ENCODE assay signal across 26 cellular contexts in the genomic region with DNA sequence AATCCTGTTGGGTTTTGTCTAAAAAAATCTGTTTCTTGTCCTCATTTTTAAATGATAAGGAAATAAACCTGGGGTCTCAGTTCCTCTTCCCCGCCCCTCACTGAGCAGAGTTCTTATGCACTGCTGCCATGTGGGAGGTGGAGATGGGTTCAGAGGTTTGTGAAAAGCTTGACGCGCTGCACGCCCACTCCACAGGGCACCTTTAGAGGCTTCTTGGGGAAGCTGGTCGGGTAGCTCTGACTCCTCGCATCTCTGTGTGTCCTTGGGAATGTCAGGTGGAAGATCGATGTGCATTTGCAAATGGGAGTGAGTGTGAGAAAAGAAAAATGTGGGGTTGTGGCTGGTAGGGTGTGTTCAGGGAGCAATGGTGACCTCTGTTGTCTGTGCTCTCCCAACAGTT. TPM values are rescaled to one million over a fixed set of nuclear protein-coding genes. Genes with fewer than 3 reads are reported as not detected.
DNase-seq lines count a peak whose midpoint lies in the region; ATAC-seq and FAIRE-seq lines count a peak whose summit lies in the region.
"Had no signal": no experiment of that assay in that cellular context is flagged by ENCODE, and none has a peak within 500 bp of the region (broad histone marks: within the 10 kb centered on the region; RNA-seq: fewer than 3 reads in every experiment).

No MANE protein-coding gene starts in this region.

- H3K9me3 ChIP-seq in T-helper 17 cell (ENCODE audit: control insufficient read depth, low read length, poor library complexity, severe bottlenecking), result no peaks in the 10 kb centered on the region
- H3K9me3 ChIP-seq: body of pancreas, Peyer's patch, prostate gland, sigmoid colon, transverse colon had no signal

- ATAC-seq in T-helper 17 cell, result no peak
- no peak for ATAC-seq in stimulated activated effector memory CD8-positive, alpha-beta T cell treated with anti-CD3 and anti-CD28 coated beads, Interleukin-12 subunit alpha, Interleukin-12 subunit beta, amount 100 ng/mL, for 72 hours

- no peak for DNase-seq in activated naive CD8-positive, alpha-beta T cell treated with anti-CD3 and anti-CD28 coated beads for 36 hours
- DNase-seq in T-helper 17 cell (no peak), mesenteric fat pad (ENCODE audit: low spot score) (peak; percentile 64), NCI-H1436 (lab: John Stamatoyannopoulos, UW) (no peak), frontal cortex (ENCODE audit: low spot score in 2 of 2) (no peak), NCI-H128 (lab: John Stamatoyannopoulos, UW; ENCODE audit: unreplicated experiment) (no peak)
- no peak for DNase-seq in stimulated activated effector memory CD8-positive, alpha-beta T cell treated with anti-CD3 and anti-CD28 coated beads, Interleukin-12 subunit alpha, Interleukin-12 subunit beta, amount 100 ng/mL, for 72 hours (ENCODE audit: low spot score in 2 of 2)
- DNase-seq: activated gamma-delta T cell; AML-193; dorsolateral prefrontal cortex; GDM1; left colon; NCI-H1048; NCI-H187; NCI-H446 treated with DMSO at 0.1 percent for 48 hours; NCI-H774; nucleus accumbens; Peyer's patch; SHP77; sigmoid colon; stimulated activated CD4-positive, alpha-beta T cell treated with anti-CD3 and anti-CD28 coated beads, Interleukin-4, amount 100 ng/mL, for 1 hour; T1000; transverse colon had no signal

- peaks cover 6% of the 10 kb centered on the region for H3K36me3 Mint-ChIP-seq in activated naive CD8-positive, alpha-beta T cell
- H3K36me3 Mint-ChIP-seq in activated naive CD8-positive, alpha-beta T cell treated with anti-CD3 and anti-CD28 coated beads for 36 hours, result peaks cover 6% of the 10 kb centered on the region
- peaks cover 6% of the 10 kb centered on the region for H3K36me3 Mint-ChIP-seq in T-helper 17 cell (ENCODE audit: low read depth)
- H3K36me3 Mint-ChIP-seq in stimulated activated effector memory CD8-positive, alpha-beta T cell treated with anti-CD3 and anti-CD28 coated beads, Interleukin-12 subunit alpha, Interleukin-12 subunit beta, amount 100 ng/mL, for 72 hours, result peaks cover 8% of the 10 kb centered on the region

- H3K4me1 Mint-ChIP-seq in activated naive CD8-positive, alpha-beta T cell (ENCODE audit: low read depth), result peaks cover 22% of the 10 kb centered on the region
- peaks cover 11% of the 10 kb centered on the region for H3K4me1 Mint-ChIP-seq in activated naive CD8-positive, alpha-beta T cell treated with anti-CD3 and anti-CD28 coated beads for 36 hours
- H3K4me1 Mint-ChIP-seq in T-helper 17 cell, result peaks cover 14% of the 10 kb centered on the region
- H3K4me1 Mint-ChIP-seq in stimulated activated effector memory CD8-positive, alpha-beta T cell treated with anti-CD3 and anti-CD28 coated beads, Interleukin-12 subunit alpha, Interleukin-12 subunit beta, amount 100 ng/mL, for 72 hours, result peaks cover 31% of the 10 kb centered on the region

- FAIRE-seq in frontal cortex (lab: Jason Lieb, UNC), result no peak

- no peaks in the 10 kb centered on the region for H3K9me3 Mint-ChIP-seq in activated naive CD8-positive, alpha-beta T cell (ENCODE audit: low read depth)
- H3K9me3 Mint-ChIP-seq in activated naive CD8-positive, alpha-beta T cell treated with anti-CD3 and anti-CD28 coated beads for 36 hours, result no peaks in the 10 kb centered on the region
- H3K9me3 Mint-ChIP-seq in stimulated activated effector memory CD8-positive, alpha-beta T cell treated with anti-CD3 and anti-CD28 coated beads, Interleukin-12 subunit alpha, Interleukin-12 subunit beta, amount 100 ng/mL, for 72 hours, result no peaks in the 10 kb centered on the region

- H3K4me3 Mint-ChIP-seq in activated naive CD8-positive, alpha-beta T cell, result peak overlapping the region; percentile 77
- no peak overlapping the region for H3K4me3 Mint-ChIP-seq in activated naive CD8-positive, alpha-beta T cell treated with anti-CD3 and anti-CD28 coated beads for 36 hours
- peak overlapping the region; percentile 87 for H3K4me3 Mint-ChIP-seq in T-helper 17 cell
- peak overlapping the region; percentile 60 for H3K4me3 Mint-ChIP-seq in stimulated activated effector memory CD8-positive, alpha-beta T cell treated with anti-CD3 and anti-CD28 coated beads, Interleukin-12 subunit alpha, Interleukin-12 subunit beta, amount 100 ng/mL, for 72 hours

- peak overlapping the region; percentile 72 for H3K27ac Mint-ChIP-seq in activated naive CD8-positive, alpha-beta T cell
- H3K27ac Mint-ChIP-seq in activated naive CD8-positive, alpha-beta T cell treated with anti-CD3 and anti-CD28 coated beads for 36 hours, result no peak overlapping the region
- no peak overlapping the region for H3K27ac Mint-ChIP-seq in T-helper 17 cell
- H3K27ac Mint-ChIP-seq in stimulated activated effector memory CD8-positive, alpha-beta T cell treated with anti-CD3 and anti-CD28 coated beads, Interleukin-12 subunit alpha, Interleukin-12 subunit beta, amount 100 ng/mL, for 72 hours, result no peak overlapping the region

- peaks cover 11% of the 10 kb centered on the region for H3K27me3 Mint-ChIP-seq in activated naive CD8-positive, alpha-beta T cell
- peaks cover 33% of the 10 kb centered on the region for H3K27me3 Mint-ChIP-seq in activated naive CD8-positive, alpha-beta T cell treated with anti-CD3 and anti-CD28 coated beads for 36 hours
- peaks cover 43% of the 10 kb centered on the region for H3K27me3 Mint-ChIP-seq in T-helper 17 cell

RNA-seq across cellular contexts. Expression of a gene that starts 4.7 kb away (rescaled TPM):
- total RNA-seq in activated naive CD8-positive, alpha-beta T cell treated with anti-CD3 and anti-CD28 coated beads for 36 hours, result 10 to 100 TPM; 52.4 to 59.7 TPM
- 10 to 100 TPM; 43.0 to 44.7 TPM for total RNA-seq in T-helper 17 cell
- 19.1 TPM for total RNA-seq in mesenteric fat pad
- total RNA-seq in frontal cortex, result 57.1 TPM

RNA-seq across cellular contexts. Expression of a gene that starts 52.8 kb away (rescaled TPM):
- total RNA-seq in activated naive CD8-positive, alpha-beta T cell treated with anti-CD3 and anti-CD28 coated beads for 36 hours, result 100 to 1,000 TPM; 123 to 134 TPM
- total RNA-seq in T-helper 17 cell (10 to 100 TPM; 75.9 to 77.1 TPM), mesenteric fat pad (46.8 TPM), frontal cortex (30.6 TPM)

RNA-seq across cellular contexts. Expression of a gene that starts 53.0 kb away (rescaled TPM):
- 10 to 100 TPM; 32.5 to 34.6 TPM for total RNA-seq in activated naive CD8-positive, alpha-beta T cell treated with anti-CD3 and anti-CD28 coated beads for 36 hours
- total RNA-seq in T-helper 17 cell (1 to 10 TPM; 3.7 to 7.5 TPM), mesenteric fat pad (8.9 TPM), frontal cortex (3.3 TPM)
